Comparison of ENCODE assay signal across 8 cellular contexts in genomic region chr5:2038337-2039179, GRCh38.
DNase-seq lines count a peak whose midpoint lies in the region; TF ChIP-seq lines count a peak whose summit lies in the region.

No MANE protein-coding gene starts in this region.

- POLR2A ChIA-PET in RWPE1 (lab: Yijun Ruan, JAX; ENCODE audit: low non-redundant PET): no interaction called here

- no peaks in the 10 kb centered on the region for H3K36me3 ChIP-seq in urinary bladder (ENCODE audit: insufficient read depth)

- WGBS in urinary bladder: 3% methylated on average over 57 of the region's 57 CpGs

- intact Hi-C loops in head of caudate nucleus (cut with DNase I): no loop called here
- intact Hi-C loops in posterior cingulate gyrus (cut with DNase I): loop anchor here (5.0 kb wide), 1 partner anchor 376 kb away; no protein-coding TSS in a partner anchor

- peak; percentile 92 for TF ChIP-seq CTCF in GM20000 (IDR thresholded peaks at IDR 0.05; ENCODE audit: extremely low read depth, missing control alignments)
- peak; percentile 92 for TF ChIP-seq CTCF in RWPE1 (conservative IDR thresholded peaks at IDR 0.05; ENCODE audit: low read depth)

- peak overlapping the region; percentile 90 for H3K27ac ChIP-seq in RWPE1
- H3K27ac ChIP-seq in urinary bladder (ENCODE audit: low read depth): no peak overlapping the region

- DNase-seq in COLO829 (ENCODE audit: low spot score) (peak; percentile 32), GM20000 (ENCODE audit: low spot score) (peak; percentile 95), HPDE6-E6E7 (ENCODE audit: extremely low spot score) (peak; percentile 9), RWPE1 (ENCODE audit: low spot score) (peak; percentile 80), head of caudate nucleus (peak in 41 of 42 donors; percentile 34 to 87 (median 70)), posterior cingulate gyrus (peak; percentile 35 to 95 (median 62))
- DNase-seq in activated naive CD4-positive, alpha-beta T cell treated with Interleukin-2 at 50 U/mL for 16 hours: peak; percentile 62

- peak overlapping the region; percentile 30 for H3K4me3 ChIP-seq in urinary bladder (ENCODE audit: low read depth, low read length)

- CTCF ChIA-PET in RWPE1 (lab: Yijun Ruan, JAX): interaction anchor here (0.6 kb wide), 2 partner anchors 66 to 86 kb away, joined by 3 read pairs; no protein-coding TSS in a partner anchor

- no peaks in the 10 kb centered on the region for H3K4me1 ChIP-seq in urinary bladder (ENCODE audit: insufficient read depth)

Comparison
In these comparisons a context has a peak if more than half of its experiments do, and no peak if none do; other contexts are left out.
1. DNase-seq: peak in every context shown above with its lines; median percentile 95 in GM20000; 80 in RWPE1; 70 in head of caudate nucleus; 62 in activated naive CD4-positive, alpha-beta T cell treated with Interleukin-2 at 50 U/mL for 16 hours; 62 in posterior cingulate gyrus; 32 in COLO829; 9 in HPDE6-E6E7.